ENCODE assay signal across 1 cellular context in the genomic region with DNA sequence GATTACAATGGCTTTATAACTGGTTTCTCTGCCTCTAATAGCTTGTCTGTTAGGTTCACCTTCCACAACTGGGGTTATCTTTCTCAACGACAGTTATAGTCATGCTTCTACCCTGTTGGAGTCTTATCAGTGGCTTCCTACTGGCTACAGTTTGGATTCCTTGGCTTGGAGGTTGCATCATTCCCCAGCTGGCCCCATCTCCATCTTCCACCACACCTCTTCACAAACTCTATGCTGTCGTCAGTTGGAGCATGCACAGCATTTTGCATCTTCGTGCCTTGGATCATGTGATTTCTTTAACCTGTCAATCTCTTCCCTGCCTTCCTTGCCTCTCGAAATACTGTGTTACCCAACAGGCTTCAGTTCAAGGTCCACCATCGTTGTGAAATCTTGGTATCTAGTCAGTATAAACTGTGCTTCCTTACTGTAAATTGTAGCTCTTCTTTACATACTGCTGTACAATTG.
A peak's percentile ranks its signal among the peaks of the same experiment; 100 is the strongest.
TF ChIP-seq lines count a peak whose summit lies in the region.

No MANE protein-coding gene starts in this region.

TF ChIP-seq in K562, 482 proteins besides CTCF, POLR2A, EP300 and RAD21 (continued from another document and continues in another):
- TF ChIP-seq, protein P1, sequence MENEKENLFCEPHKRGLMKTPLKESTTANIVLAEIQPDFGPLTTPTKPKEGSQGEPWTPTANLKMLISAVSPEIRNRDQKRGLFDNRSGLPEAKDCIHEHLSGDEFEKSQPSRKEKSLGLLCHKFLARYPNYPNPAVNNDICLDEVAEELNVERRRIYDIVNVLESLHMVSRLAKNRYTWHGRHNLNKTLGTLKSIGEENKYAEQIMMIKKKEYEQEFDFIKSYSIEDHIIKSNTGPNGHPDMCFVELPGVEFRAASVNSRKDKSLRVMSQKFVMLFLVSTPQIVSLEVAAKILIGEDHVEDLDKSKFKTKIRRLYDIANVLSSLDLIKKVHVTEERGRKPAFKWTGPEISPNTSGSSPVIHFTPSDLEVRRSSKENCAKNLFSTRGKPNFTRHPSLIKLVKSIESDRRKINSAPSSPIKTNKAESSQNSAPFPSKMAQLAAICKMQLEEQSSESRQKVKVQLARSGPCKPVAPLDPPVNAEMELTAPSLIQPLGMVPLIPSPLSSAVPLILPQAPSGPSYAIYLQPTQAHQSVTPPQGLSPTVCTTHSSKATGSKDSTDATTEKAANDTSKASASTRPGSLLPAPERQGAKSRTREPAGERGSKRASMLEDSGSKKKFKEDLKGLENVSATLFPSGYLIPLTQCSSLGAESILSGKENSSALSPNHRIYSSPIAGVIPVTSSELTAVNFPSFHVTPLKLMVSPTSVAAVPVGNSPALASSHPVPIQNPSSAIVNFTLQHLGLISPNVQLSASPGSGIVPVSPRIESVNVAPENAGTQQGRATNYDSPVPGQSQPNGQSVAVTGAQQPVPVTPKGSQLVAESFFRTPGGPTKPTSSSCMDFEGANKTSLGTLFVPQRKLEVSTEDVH (IDR thresholded peaks at IDR 0.05; ENCODE audit: low read depth, partially characterized antibody) = no peak
- TF ChIP-seq, protein P2, sequence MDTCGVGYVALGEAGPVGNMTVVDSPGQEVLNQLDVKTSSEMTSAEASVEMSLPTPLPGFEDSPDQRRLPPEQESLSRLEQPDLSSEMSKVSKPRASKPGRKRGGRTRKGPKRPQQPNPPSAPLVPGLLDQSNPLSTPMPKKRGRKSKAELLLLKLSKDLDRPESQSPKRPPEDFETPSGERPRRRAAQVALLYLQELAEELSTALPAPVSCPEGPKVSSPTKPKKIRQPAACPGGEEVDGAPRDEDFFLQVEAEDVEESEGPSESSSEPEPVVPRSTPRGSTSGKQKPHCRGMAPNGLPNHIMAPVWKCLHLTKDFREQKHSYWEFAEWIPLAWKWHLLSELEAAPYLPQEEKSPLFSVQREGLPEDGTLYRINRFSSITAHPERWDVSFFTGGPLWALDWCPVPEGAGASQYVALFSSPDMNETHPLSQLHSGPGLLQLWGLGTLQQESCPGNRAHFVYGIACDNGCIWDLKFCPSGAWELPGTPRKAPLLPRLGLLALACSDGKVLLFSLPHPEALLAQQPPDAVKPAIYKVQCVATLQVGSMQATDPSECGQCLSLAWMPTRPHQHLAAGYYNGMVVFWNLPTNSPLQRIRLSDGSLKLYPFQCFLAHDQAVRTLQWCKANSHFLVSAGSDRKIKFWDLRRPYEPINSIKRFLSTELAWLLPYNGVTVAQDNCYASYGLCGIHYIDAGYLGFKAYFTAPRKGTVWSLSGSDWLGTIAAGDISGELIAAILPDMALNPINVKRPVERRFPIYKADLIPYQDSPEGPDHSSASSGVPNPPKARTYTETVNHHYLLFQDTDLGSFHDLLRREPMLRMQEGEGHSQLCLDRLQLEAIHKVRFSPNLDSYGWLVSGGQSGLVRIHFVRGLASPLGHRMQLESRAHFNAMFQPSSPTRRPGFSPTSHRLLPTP (IDR thresholded peaks at IDR 0.05; ENCODE audit: borderline replicate concordance, extremely low read depth, insufficient read length) = no peak
- TF ChIP-seq KDM5B (IDR thresholded peaks at IDR 0.05; ENCODE audit: insufficient replicate concordance, low read depth, low read length) = no peak
- TF ChIP-seq TEAD4 (IDR thresholded peaks at IDR 0.05; ENCODE audit: low read length) = peak; percentile 85
- TF ChIP-seq TEAD4 (CRISPR knock-in tag; IDR thresholded peaks at IDR 0.05; ENCODE audit: borderline replicate concordance) = no peak
- TF ChIP-seq, protein P3, sequence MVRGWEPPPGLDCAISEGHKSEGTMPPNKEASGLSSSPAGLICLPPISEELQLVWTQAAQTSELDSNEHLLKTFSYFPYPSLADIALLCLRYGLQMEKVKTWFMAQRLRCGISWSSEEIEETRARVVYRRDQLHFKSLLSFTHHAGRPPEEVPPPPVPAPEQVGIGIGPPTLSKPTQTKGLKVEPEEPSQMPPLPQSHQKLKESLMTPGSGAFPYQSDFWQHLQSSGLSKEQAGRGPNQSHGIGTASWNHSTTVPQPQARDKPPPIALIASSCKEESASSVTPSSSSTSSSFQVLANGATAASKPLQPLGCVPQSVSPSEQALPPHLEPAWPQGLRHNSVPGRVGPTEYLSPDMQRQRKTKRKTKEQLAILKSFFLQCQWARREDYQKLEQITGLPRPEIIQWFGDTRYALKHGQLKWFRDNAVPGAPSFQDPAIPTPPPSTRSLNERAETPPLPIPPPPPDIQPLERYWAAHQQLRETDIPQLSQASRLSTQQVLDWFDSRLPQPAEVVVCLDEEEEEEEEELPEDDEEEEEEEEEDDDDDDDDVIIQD (CRISPR knock-in tag; IDR thresholded peaks at IDR 0.05) = no peak
- TF ChIP-seq, protein P4, sequence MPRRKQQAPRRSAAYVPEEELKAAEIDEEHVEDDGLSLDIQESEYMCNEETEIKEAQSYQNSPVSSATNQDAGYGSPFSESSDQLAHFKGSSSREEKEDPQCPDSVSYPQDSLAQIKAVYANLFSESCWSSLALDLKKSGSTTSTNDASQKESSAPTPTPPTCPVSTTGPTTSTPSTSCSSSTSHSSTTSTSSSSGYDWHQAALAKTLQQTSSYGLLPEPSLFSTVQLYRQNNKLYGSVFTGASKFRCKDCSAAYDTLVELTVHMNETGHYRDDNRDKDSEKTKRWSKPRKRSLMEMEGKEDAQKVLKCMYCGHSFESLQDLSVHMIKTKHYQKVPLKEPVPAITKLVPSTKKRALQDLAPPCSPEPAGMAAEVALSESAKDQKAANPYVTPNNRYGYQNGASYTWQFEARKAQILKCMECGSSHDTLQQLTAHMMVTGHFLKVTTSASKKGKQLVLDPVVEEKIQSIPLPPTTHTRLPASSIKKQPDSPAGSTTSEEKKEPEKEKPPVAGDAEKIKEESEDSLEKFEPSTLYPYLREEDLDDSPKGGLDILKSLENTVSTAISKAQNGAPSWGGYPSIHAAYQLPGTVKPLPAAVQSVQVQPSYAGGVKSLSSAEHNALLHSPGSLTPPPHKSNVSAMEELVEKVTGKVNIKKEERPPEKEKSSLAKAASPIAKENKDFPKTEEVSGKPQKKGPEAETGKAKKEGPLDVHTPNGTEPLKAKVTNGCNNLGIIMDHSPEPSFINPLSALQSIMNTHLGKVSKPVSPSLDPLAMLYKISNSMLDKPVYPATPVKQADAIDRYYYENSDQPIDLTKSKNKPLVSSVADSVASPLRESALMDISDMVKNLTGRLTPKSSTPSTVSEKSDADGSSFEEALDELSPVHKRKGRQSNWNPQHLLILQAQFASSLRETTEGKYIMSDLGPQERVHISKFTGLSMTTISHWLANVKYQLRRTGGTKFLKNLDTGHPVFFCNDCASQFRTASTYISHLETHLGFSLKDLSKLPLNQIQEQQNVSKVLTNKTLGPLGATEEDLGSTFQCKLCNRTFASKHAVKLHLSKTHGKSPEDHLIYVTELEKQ (CRISPR knock-in tag; IDR thresholded peaks at IDR 0.05) = no peak
- no peak for TF ChIP-seq ZNF57 (CRISPR knock-in tag; IDR thresholded peaks at IDR 0.05)
- no peak for TF ChIP-seq MED1 (CRISPR knock-in tag; IDR thresholded peaks at IDR 0.05; ENCODE audit: borderline replicate concordance)
- TF ChIP-seq, protein P5, sequence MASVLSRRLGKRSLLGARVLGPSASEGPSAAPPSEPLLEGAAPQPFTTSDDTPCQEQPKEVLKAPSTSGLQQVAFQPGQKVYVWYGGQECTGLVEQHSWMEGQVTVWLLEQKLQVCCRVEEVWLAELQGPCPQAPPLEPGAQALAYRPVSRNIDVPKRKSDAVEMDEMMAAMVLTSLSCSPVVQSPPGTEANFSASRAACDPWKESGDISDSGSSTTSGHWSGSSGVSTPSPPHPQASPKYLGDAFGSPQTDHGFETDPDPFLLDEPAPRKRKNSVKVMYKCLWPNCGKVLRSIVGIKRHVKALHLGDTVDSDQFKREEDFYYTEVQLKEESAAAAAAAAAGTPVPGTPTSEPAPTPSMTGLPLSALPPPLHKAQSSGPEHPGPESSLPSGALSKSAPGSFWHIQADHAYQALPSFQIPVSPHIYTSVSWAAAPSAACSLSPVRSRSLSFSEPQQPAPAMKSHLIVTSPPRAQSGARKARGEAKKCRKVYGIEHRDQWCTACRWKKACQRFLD (CRISPR knock-in tag; IDR thresholded peaks at IDR 0.05) = peak; percentile 94
- TF ChIP-seq, protein P6, sequence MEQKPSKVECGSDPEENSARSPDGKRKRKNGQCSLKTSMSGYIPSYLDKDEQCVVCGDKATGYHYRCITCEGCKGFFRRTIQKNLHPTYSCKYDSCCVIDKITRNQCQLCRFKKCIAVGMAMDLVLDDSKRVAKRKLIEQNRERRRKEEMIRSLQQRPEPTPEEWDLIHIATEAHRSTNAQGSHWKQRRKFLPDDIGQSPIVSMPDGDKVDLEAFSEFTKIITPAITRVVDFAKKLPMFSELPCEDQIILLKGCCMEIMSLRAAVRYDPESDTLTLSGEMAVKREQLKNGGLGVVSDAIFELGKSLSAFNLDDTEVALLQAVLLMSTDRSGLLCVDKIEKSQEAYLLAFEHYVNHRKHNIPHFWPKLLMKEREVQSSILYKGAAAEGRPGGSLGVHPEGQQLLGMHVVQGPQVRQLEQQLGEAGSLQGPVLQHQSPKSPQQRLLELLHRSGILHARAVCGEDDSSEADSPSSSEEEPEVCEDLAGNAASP (IDR thresholded peaks at IDR 0.05) = no peak
- peak; percentile 81; the same call in 1 of the 2 replicates for TF ChIP-seq RNF2 (IDR thresholded peaks at IDR 0.05)
- TF ChIP-seq, protein P7, sequence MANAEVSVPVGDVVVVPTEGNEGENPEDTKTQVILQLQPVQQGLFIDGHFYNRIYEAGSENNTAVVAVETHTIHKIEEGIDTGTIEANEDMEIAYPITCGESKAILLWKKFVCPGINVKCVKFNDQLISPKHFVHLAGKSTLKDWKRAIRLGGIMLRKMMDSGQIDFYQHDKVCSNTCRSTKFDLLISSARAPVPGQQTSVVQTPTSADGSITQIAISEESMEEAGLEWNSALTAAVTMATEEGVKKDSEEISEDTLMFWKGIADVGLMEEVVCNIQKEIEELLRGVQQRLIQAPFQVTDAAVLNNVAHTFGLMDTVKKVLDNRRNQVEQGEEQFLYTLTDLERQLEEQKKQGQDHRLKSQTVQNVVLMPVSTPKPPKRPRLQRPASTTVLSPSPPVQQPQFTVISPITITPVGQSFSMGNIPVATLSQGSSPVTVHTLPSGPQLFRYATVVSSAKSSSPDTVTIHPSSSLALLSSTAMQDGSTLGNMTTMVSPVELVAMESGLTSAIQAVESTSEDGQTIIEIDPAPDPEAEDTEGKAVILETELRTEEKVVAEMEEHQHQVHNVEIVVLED (CRISPR knock-in tag; IDR thresholded peaks at IDR 0.05) = 0 out of 2 replicates have a peak, but pooled peaks have one; percentile 24
- TF ChIP-seq, protein P8, sequence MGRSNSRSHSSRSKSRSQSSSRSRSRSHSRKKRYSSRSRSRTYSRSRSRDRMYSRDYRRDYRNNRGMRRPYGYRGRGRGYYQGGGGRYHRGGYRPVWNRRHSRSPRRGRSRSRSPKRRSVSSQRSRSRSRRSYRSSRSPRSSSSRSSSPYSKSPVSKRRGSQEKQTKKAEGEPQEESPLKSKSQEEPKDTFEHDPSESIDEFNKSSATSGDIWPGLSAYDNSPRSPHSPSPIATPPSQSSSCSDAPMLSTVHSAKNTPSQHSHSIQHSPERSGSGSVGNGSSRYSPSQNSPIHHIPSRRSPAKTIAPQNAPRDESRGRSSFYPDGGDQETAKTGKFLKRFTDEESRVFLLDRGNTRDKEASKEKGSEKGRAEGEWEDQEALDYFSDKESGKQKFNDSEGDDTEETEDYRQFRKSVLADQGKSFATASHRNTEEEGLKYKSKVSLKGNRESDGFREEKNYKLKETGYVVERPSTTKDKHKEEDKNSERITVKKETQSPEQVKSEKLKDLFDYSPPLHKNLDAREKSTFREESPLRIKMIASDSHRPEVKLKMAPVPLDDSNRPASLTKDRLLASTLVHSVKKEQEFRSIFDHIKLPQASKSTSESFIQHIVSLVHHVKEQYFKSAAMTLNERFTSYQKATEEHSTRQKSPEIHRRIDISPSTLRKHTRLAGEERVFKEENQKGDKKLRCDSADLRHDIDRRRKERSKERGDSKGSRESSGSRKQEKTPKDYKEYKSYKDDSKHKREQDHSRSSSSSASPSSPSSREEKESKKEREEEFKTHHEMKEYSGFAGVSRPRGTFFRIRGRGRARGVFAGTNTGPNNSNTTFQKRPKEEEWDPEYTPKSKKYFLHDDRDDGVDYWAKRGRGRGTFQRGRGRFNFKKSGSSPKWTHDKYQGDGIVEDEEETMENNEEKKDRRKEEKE (IDR thresholded peaks at IDR 0.05; ENCODE audit: borderline replicate concordance in 1 of 2, control insufficient read depth in 1 of 2, low read depth in 2 of 2, low read length in 1 of 2) = no peak
- TF ChIP-seq TEAD1 (CRISPR knock-in tag; IDR thresholded peaks at IDR 0.05) = peak in 1 of 2 experiments; percentile 91; a peak in 2 of 4 replicates
- TF ChIP-seq ADNP (tag; IDR thresholded peaks at IDR 0.05) = no peak
- no peak for TF ChIP-seq TAF7 (tag; IDR thresholded peaks at IDR 0.05)
- TF ChIP-seq, protein P9, sequence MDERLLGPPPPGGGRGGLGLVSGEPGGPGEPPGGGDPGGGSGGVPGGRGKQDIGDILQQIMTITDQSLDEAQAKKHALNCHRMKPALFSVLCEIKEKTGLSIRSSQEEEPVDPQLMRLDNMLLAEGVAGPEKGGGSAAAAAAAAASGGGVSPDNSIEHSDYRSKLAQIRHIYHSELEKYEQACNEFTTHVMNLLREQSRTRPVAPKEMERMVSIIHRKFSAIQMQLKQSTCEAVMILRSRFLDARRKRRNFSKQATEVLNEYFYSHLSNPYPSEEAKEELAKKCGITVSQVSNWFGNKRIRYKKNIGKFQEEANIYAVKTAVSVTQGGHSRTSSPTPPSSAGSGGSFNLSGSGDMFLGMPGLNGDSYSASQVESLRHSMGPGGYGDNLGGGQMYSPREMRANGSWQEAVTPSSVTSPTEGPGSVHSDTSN (CRISPR knock-in tag; IDR thresholded peaks at IDR 0.05; ENCODE audit: low read depth) = no peak
- TF ChIP-seq, protein P9 (tag; conservative IDR thresholded peaks at IDR 0.05; ENCODE audit: low read depth) = peak; percentile 42; the same call in 1 of the 2 replicates
- TF ChIP-seq SRSF3 (IDR thresholded peaks at IDR 0.05; ENCODE audit: insufficient read depth, low read length) = no peak
- TF ChIP-seq NFXL1 (CRISPR knock-in tag; IDR thresholded peaks at IDR 0.05) = no peak
- TF ChIP-seq NR4A1 (CRISPR knock-in tag; IDR thresholded peaks at IDR 0.05) = no peak
- TF ChIP-seq NR4A1 (tag; IDR thresholded peaks at IDR 0.05) = no peak
- TF ChIP-seq, protein P10, sequence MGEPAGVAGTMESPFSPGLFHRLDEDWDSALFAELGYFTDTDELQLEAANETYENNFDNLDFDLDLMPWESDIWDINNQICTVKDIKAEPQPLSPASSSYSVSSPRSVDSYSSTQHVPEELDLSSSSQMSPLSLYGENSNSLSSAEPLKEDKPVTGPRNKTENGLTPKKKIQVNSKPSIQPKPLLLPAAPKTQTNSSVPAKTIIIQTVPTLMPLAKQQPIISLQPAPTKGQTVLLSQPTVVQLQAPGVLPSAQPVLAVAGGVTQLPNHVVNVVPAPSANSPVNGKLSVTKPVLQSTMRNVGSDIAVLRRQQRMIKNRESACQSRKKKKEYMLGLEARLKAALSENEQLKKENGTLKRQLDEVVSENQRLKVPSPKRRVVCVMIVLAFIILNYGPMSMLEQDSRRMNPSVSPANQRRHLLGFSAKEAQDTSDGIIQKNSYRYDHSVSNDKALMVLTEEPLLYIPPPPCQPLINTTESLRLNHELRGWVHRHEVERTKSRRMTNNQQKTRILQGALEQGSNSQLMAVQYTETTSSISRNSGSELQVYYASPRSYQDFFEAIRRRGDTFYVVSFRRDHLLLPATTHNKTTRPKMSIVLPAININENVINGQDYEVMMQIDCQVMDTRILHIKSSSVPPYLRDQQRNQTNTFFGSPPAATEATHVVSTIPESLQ (CRISPR knock-in tag; IDR thresholded peaks at IDR 0.05) = no peak
- TF ChIP-seq PHB2 (IDR thresholded peaks at IDR 0.05; ENCODE audit: low read depth) = no peak
